Comparison of ENCODE assay signal across 2 cellular contexts in genomic region chr1:220751130-220751529, GRCh38.
TF ChIP-seq lines count a peak whose summit lies in the region.

No MANE protein-coding gene starts in this region.

TF ChIP-seq in A549, 52 proteins besides CTCF, POLR2A, EP300 and RAD21:
- TF ChIP-seq CHD2 (IDR thresholded peaks at IDR 0.05; ENCODE audit: low read length, partially characterized antibody) (no peak), REST (IDR thresholded peaks at IDR 0.05) (no peak)

TF ChIP-seq in HepG2, 621 proteins besides CTCF, POLR2A, EP300 and RAD21:
- TF ChIP-seq HNF4A (CRISPR knock-in tag; IDR thresholded peaks at IDR 0.05) (peak; percentile 53), ZBTB7B (CRISPR knock-in tag; IDR thresholded peaks at IDR 0.05) (no peak)
